ENCODE assay signal across 17 cellular contexts in genomic region chr4:2700031-2700430, GRCh38.
"Had no signal": no experiment of that assay in that cellular context is flagged by ENCODE, and none has a peak within 500 bp of the region (broad histone marks: within the 10 kb centered on the region; RNA-seq: fewer than 3 reads in every experiment).

No MANE protein-coding gene starts in this region.

- H3K27me3 ChIP-seq: body of pancreas, neural progenitor cell, ovary, tibial nerve, uterus had no signal

- H3K4me2 ChIP-seq: neural progenitor cell had no signal

- H3K27me3 Mint-ChIP-seq: activated naive CD8-positive, alpha-beta T cell treated with anti-CD3 and anti-CD28 coated beads for 36 hours; dendritic cell treated with granulocyte-macrophage colony-stimulating factor and Interleukin-4, amounts not matched to agents 40 ng/mL and 50 ng/mL, for 4 days had no signal

- H3K4me3 Mint-ChIP-seq: activated naive CD8-positive, alpha-beta T cell treated with anti-CD3 and anti-CD28 coated beads for 36 hours; dendritic cell treated with granulocyte-macrophage colony-stimulating factor and Interleukin-4, amounts not matched to agents 40 ng/mL and 50 ng/mL, for 4 days; mesothelial cell of epicardium; neural progenitor cell; T-helper 2 cell treated with Interferon-gamma antibody and Interleukin-4, amounts not matched to agents 5 μg/mL and 100 μg/mL, for 36 hours had no signal

- H3K36me3 ChIP-seq: ovary, uterus had no signal

- H2AFZ ChIP-seq: neural progenitor cell had no signal

- H3K27ac ChIP-seq: body of pancreas, epithelial cell of prostate, neural progenitor cell, ovary, tibial nerve, uterus had no signal

- H3K27ac Mint-ChIP-seq: dendritic cell treated with granulocyte-macrophage colony-stimulating factor and Interleukin-4, amounts not matched to agents 40 ng/mL and 50 ng/mL, for 4 days; mesothelial cell of epicardium; neural progenitor cell had no signal

- H3K9me3 Mint-ChIP-seq: activated naive CD8-positive, alpha-beta T cell treated with anti-CD3 and anti-CD28 coated beads for 36 hours; dendritic cell treated with granulocyte-macrophage colony-stimulating factor and Interleukin-4, amounts not matched to agents 40 ng/mL and 50 ng/mL, for 4 days; mesothelial cell of epicardium; neural progenitor cell; T-helper 2 cell treated with Interferon-gamma antibody and Interleukin-4, amounts not matched to agents 5 μg/mL and 100 μg/mL, for 36 hours had no signal

- H3K4me1 Mint-ChIP-seq: mesothelial cell of epicardium, neural progenitor cell had no signal

- H3K4me1 ChIP-seq: body of pancreas, neural progenitor cell, tibial nerve, uterus had no signal

- H3K4me3 ChIP-seq: body of pancreas, neural progenitor cell, ovary, tibial nerve, uterus had no signal

- H3K9ac ChIP-seq: neural progenitor cell had no signal

- ATAC-seq: activated CD4-positive, CD25-positive, alpha-beta regulatory T cell treated with anti-CD3 and anti-CD28 coated beads, Interleukin-2, amount 50 U/mL, for 24 hours; body of pancreas had no signal

- H3K9me3 ChIP-seq: body of pancreas, ovary, tibial nerve, uterus had no signal

- DNase-seq: activated CD4-positive, alpha-beta T cell treated with anti-CD3 and anti-CD28 coated beads, Interleukin-2, amount 50 U/mL, for 4 hours; activated naive CD8-positive, alpha-beta T cell treated with anti-CD3 and anti-CD28 coated beads for 36 hours; amygdala; body of pancreas; effector memory CD4-positive, alpha-beta T cell; foreskin melanocyte; kidney glomerular epithelial cell; ovary; stimulated activated CD4-positive, alpha-beta T cell treated with anti-CD3 and anti-CD28 coated beads, Interleukin-1b, Interleukin-23, amount 100 ng/mL, for 48 hours; uterus had no signal
